8 cellular contexts compared by ENCODE assay signal in genomic region chr6:29967379-29968010, GRCh38. TPM values are rescaled to one million over a fixed set of nuclear protein-coding genes. Genes with fewer than 3 reads are reported as not detected.
DNase-seq lines count a peak whose midpoint lies in the region; ATAC-seq and TF ChIP-seq lines count a peak whose summit lies in the region.

No MANE protein-coding gene starts in this region.

- H3K27ac ChIP-seq in mucosa of rectum (ENCODE audit: low read depth in 2 of 2, low read length in 2 of 2), result peak overlapping the region; percentile 80 to 89

- H3K27ac Mint-ChIP-seq in endothelial cell (ENCODE audit: unreplicated experiment), result no peak overlapping the region

- peak; percentile 54 for DNase-seq in DMS79 treated with DMSO at 0.1 percent for 48 hours (lab: John Stamatoyannopoulos, UW)
- peak; percentile 53 for DNase-seq in NCI-H1092 (lab: John Stamatoyannopoulos, UW)
- peak; percentile 13 for DNase-seq in astrocyte of the spinal cord (ENCODE audit: low read depth, low spot score)
- DNase-seq in medulla oblongata (ENCODE audit: extremely low spot score), result no peak
- no peak for DNase-seq in ureter (ENCODE audit: low spot score)
- DNase-seq in endothelial cell (ENCODE audit: low spot score), result no peak

- H3K4me3 ChIP-seq in astrocyte of the spinal cord (ENCODE audit: low read depth, low read length), result no peak overlapping the region
- peak overlapping the region; percentile 34 to 37 for H3K4me3 ChIP-seq in mucosa of rectum (ENCODE audit: low read length in 2 of 2)

- H3K9me3 ChIP-seq in mucosa of rectum (ENCODE audit: control insufficient read depth in 2 of 2, low read length in 2 of 2), result no peaks in the 10 kb centered on the region

- H3K9me3 Mint-ChIP-seq in endothelial cell (ENCODE audit: unreplicated experiment), result no peaks in the 10 kb centered on the region

- H3K9ac ChIP-seq in mucosa of rectum (ENCODE audit: low read depth in 1 of 2, low read length in 2 of 2), result no peak overlapping the region

- no peak for ATAC-seq in GM19035 (IDR thresholded peaks at IDR 0.05; ENCODE audit: unreplicated experiment)

- H3K27me3 ChIP-seq in mucosa of rectum (ENCODE audit: control insufficient read depth in 2 of 2, insufficient read depth in 2 of 2, low read length in 2 of 2), result no peaks in the 10 kb centered on the region

- no peaks in the 10 kb centered on the region for H3K36me3 Mint-ChIP-seq in endothelial cell (ENCODE audit: low read depth, unreplicated experiment)

- H3K4me1 ChIP-seq in mucosa of rectum (ENCODE audit: control insufficient read depth in 2 of 2, insufficient read depth in 2 of 2, low read length in 2 of 2), result peaks cover 32 to 35% of the 10 kb centered on the region in 2 donors

- TF ChIP-seq CTCF in astrocyte of the spinal cord (IDR thresholded peaks at IDR 0.05; ENCODE audit: low read depth, low read length), result no peak
- TF ChIP-seq CTCF in endothelial cell (IDR thresholded peaks at IDR 0.05; ENCODE audit: unreplicated experiment), result no peak

- no peak overlapping the region for H3K4me3 Mint-ChIP-seq in endothelial cell (ENCODE audit: unreplicated experiment)

- peaks cover 5% of the 10 kb centered on the region for H3K27me3 Mint-ChIP-seq in endothelial cell (ENCODE audit: unreplicated experiment)

- H3K36me3 ChIP-seq in mucosa of rectum (ENCODE audit: control insufficient read depth in 2 of 2, insufficient read depth in 2 of 2, low read length in 2 of 2), result no peaks in the 10 kb centered on the region

- H3K4me1 Mint-ChIP-seq in endothelial cell (ENCODE audit: unreplicated experiment), result peaks cover 65% of the 10 kb centered on the region

- in situ Hi-C loops in astrocyte of the spinal cord (cut with HindIII; ENCODE audit: low sequenced_read_pairs), result no loop called here

RNA-seq across cellular contexts. Expression of gene HLA-A, which starts 25.2 kb away (rescaled TPM):
- 304 TPM for total RNA-seq in ureter
- total RNA-seq in endothelial cell (ENCODE audit: unreplicated experiment), result 167 TPM

Comparison
In these comparisons a context has a peak if more than half of its experiments do, and no peak if none do; other contexts are left out.
1. DNase-seq: peak in DMS79 treated with DMSO at 0.1 percent for 48 hours (single experiment), NCI-H1092 (single experiment) and astrocyte of the spinal cord (single experiment); none in medulla oblongata (single experiment), ureter (single experiment) and endothelial cell (single experiment).